In the genomic region with DNA sequence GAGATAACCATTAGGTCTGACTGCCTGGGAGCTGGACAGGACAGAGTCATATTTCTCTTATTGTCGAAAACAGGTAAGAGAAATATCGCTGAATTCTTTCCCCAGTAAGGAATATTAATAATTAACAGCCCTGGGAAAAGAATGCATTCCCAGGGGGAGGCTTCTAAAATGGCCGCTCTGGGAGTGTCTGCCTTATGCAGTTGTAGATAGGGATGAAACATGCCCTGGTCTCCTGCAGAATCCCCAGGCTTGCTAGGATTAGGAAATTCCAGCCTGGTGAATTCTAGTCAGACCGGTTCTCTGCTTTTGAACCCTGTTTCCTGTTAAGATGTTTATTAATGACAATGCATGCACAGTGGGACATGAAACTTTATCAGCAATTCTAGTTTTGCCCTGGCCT, we compare ENCODE assay signal across 5 cellular contexts. TPM values are rescaled to one million over a fixed set of nuclear protein-coding genes. Genes with fewer than 3 reads are reported as not detected.
DNase-seq lines count a peak whose midpoint lies in the region; ATAC-seq and TF ChIP-seq lines count a peak whose summit lies in the region.
"Not testable (repeated sequence)": the region's sequence is repeated elsewhere in the genome, so short reads cannot be mapped to it uniquely, and the experiment has no call there.

No MANE protein-coding gene starts in this region.

- not testable (repeated sequence) for H3K9me2 ChIP-seq in GM23338 (ENCODE audit: insufficient read depth)

- peaks cover 11% of the 10 kb centered on the region for H3K9me3 ChIP-seq in Caco-2
- not testable (repeated sequence) for H3K9me3 ChIP-seq in HEK293 (ENCODE audit: control insufficient read depth, insufficient read depth, low read depth, low read length)
- H3K9me3 ChIP-seq in endodermal cell (ENCODE audit: control insufficient read depth, low read length): peaks cover 35% of the 10 kb centered on the region

- H3K4me3 Mint-ChIP-seq in Caco-2 (ENCODE audit: unreplicated experiment); GM23338; endodermal cell: not testable (repeated sequence)

- not testable (repeated sequence) for H3K4me3 ChIP-seq in Caco-2 (ENCODE audit: low read depth, low read length); GM23338; HEK293 (ENCODE audit: low read depth, low read length); endodermal cell (ENCODE audit: low read length)

- ATAC-seq in GM23338: not testable (repeated sequence)

- H3K4me1 ChIP-seq in Caco-2: peaks cover 10% of the 10 kb centered on the region
- H3K4me1 ChIP-seq in GM23338 (ENCODE audit: insufficient read depth); HEK293 (ENCODE audit: control insufficient read depth, insufficient read depth, low read length); endodermal cell (ENCODE audit: control insufficient read depth, insufficient read depth, low read length): not testable (repeated sequence)

- CTCF ChIA-PET in Caco-2 (lab: Charles Lee); HEK293 (lab: Yijun Ruan, JAX): not testable (repeated sequence)

- H3K27me3 Mint-ChIP-seq in Caco-2 (ENCODE audit: insufficient read depth, unreplicated experiment); GM23338 (ENCODE audit: insufficient read depth, low read depth, poor library complexity); endodermal cell (ENCODE audit: insufficient read depth): not testable (repeated sequence)

- not testable (repeated sequence) for H3K4me2 ChIP-seq in GM23338

- intact Hi-C loops in Caco-2 (cut with micrococcal nuclease; ENCODE audit: unreplicated experiment): not testable (repeated sequence)

- H3K36me3 ChIP-seq in Caco-2 (ENCODE audit: control insufficient read depth, insufficient read depth, low read length): not testable (repeated sequence)
- H3K36me3 ChIP-seq in GM23338 (ENCODE audit: insufficient read depth) (peaks cover 22% of the 10 kb centered on the region; the same call in 1 of the 2 replicates), HEK293 (ENCODE audit: control insufficient read depth in 2 of 2, insufficient read depth in 1 of 2, low read length in 2 of 2) (peaks cover 0 to 40% of the 10 kb centered on the region in 2 experiments; a peak in 1 of 3 replicates), endodermal cell (ENCODE audit: control insufficient read depth, insufficient read depth, low read length) (peaks cover 38% of the 10 kb centered on the region)

- H3F3A ChIP-seq in GM23338 (replicated peaks; ENCODE audit: low read depth): not testable (repeated sequence)

- TF ChIP-seq CTCF in Caco-2 (IDR thresholded peaks at IDR 0.05; ENCODE audit: insufficient read depth in 1 of 2, low read depth in 1 of 2, low read length in 1 of 2, severe bottlenecking in 1 of 2, unreplicated experiment in 1 of 2); GM23338 (conservative IDR thresholded peaks at IDR 0.05; ENCODE audit: low read depth in 2 of 2); HEK293 (tag by site-specific recombination; IDR thresholded peaks at IDR 0.05); endodermal cell (conservative IDR thresholded peaks at IDR 0.05): not testable (repeated sequence)

- not testable (repeated sequence) for BruUV-seq in Caco-2 (replicated peaks; lab: Mats Ljungman, UMichigan)

- H3K36me3 Mint-ChIP-seq in Caco-2 (ENCODE audit: insufficient read depth, unreplicated experiment) (peaks cover 46% of the 10 kb centered on the region), GM23338 (ENCODE audit: low read depth) (peaks cover 75% of the 10 kb centered on the region), endodermal cell (ENCODE audit: low read depth) (peaks cover 61% of the 10 kb centered on the region)

- not testable (repeated sequence) for H3K27ac ChIP-seq in GM23338 (ENCODE audit: low read depth); HEK293 (ENCODE audit: extremely low read depth, low read depth, low read length); endodermal cell (ENCODE audit: low read depth, low read length)

- peaks cover 29% of the 10 kb centered on the region for H3K79me2 ChIP-seq in GM23338 (replicated peaks; ENCODE audit: insufficient read depth)

- H3K9me3 Mint-ChIP-seq in Caco-2 (ENCODE audit: unreplicated experiment) (peaks cover 30% of the 10 kb centered on the region), GM23338 (peaks cover 33% of the 10 kb centered on the region), endodermal cell (peaks cover 45% of the 10 kb centered on the region)

- H3K27me3 ChIP-seq in Caco-2 (replicated peaks; ENCODE audit: control insufficient read depth, insufficient read depth, low read length); GM23338 (ENCODE audit: insufficient read depth); endodermal cell (ENCODE audit: control insufficient read depth, insufficient read depth, low read length, poor library complexity, severe bottlenecking): not testable (repeated sequence)

- DNase-seq in Caco-2 (peak; percentile 49 to 62), DMS53 (lab: John Stamatoyannopoulos, UW) (peak; percentile 42), GM23338 (ENCODE audit: low spot score) (peak; percentile 37), endodermal cell (peak; percentile 47)

- H3K9ac ChIP-seq in endodermal cell (ENCODE audit: extremely low read depth, low read length, poor library complexity, severe bottlenecking): not testable (repeated sequence)

- H3K4me1 Mint-ChIP-seq in Caco-2 (ENCODE audit: low read depth, unreplicated experiment); endodermal cell: not testable (repeated sequence)
- peaks cover 12% of the 10 kb centered on the region for H3K4me1 Mint-ChIP-seq in GM23338

- H2AFZ ChIP-seq in GM23338: not testable (repeated sequence)

- POLR2A ChIA-PET in Caco-2 (lab: Charles Lee); HEK293 (lab: Yijun Ruan, JAX): not testable (repeated sequence)

- H4K20me1 ChIP-seq in GM23338 (replicated peaks; ENCODE audit: insufficient read depth): not testable (repeated sequence)

- H3K27ac Mint-ChIP-seq in Caco-2 (ENCODE audit: unreplicated experiment); endodermal cell: not testable (repeated sequence)
- peak overlapping the region; percentile 16 for H3K27ac Mint-ChIP-seq in GM23338

- 95% methylated on average over 4 of the region's 4 CpGs; no CpG with 5 or more reads in 1 of the 2 experiments for WGBS in endodermal cell (ENCODE audit: insufficient coverage in 1 of 2, insufficient read length in 1 of 2), 2 experiments

TF ChIP-seq in HEK293, 187 proteins besides CTCF, POLR2A, EP300 and RAD21:
- peak; percentile 70 for TF ChIP-seq SETDB1 (IDR thresholded peaks at IDR 0.05; ENCODE audit: insufficient read length, low read length)

RNA-seq across cellular contexts. Expression of a gene that starts 18.9 kb away (rescaled TPM):
- total RNA-seq in Caco-2 (2022) (24.2 and 25.7 TPM in 2 replicates), endodermal cell (10 to 100 TPM; 17.2 to 19.8 TPM)
- total RNA-seq in GM23338 (2014; rRNA removed; shearing (Covaris generic)): 19.9 and 31.1 TPM in 2 replicates
- polyA plus RNA-seq in GM23338 (2016; fragmentation: Nextera tagmentation; extraction: Ambion mirVana): 11.3 and 13.2 TPM in 2 replicates
- polyA plus RNA-seq in endodermal cell (2013, experiment 1 of 2): 30.9 TPM
- 27.6 TPM for polyA plus RNA-seq in endodermal cell (2013, experiment 2 of 2)
